Comparison of ENCODE assay signal across 7 cellular contexts in the genomic region with DNA sequence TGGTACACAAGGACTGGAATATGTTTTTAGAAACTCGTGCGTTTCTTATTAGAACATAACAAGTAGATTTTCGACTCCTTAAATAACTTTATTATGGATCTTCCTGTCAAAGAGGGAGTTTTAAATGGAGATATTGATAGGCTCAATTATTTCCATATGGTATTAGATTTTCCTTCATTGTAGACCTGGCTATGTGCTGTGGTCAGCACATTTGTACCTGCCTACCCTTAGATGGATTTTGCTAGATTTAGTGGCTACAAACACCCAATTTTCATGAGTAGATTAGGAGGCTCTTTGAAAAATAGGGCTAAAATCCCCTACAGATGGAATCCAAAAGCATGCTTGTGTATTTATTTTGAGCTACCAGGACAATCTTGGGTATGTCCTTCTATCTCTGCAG.
"Had no signal": no experiment of that assay in that cellular context is flagged by ENCODE, and none has a peak within 500 bp of the region (broad histone marks: within the 10 kb centered on the region; RNA-seq: fewer than 3 reads in every experiment).

No MANE protein-coding gene starts in this region.

- FAIRE-seq: H1, H54, HTR-8/SVneo, K562 had no signal

- H3K4me2 ChIP-seq: GM23338 had no signal

- H3K4me3 ChIP-seq: GM23338, K562 had no signal

- DNase-seq: H9, HCEC 1CT had no signal

- ATAC-seq: GM23338, K562 had no signal

- H2AFZ ChIP-seq: GM23338 had no signal
